18 cellular contexts compared by ENCODE assay signal in the genomic region with DNA sequence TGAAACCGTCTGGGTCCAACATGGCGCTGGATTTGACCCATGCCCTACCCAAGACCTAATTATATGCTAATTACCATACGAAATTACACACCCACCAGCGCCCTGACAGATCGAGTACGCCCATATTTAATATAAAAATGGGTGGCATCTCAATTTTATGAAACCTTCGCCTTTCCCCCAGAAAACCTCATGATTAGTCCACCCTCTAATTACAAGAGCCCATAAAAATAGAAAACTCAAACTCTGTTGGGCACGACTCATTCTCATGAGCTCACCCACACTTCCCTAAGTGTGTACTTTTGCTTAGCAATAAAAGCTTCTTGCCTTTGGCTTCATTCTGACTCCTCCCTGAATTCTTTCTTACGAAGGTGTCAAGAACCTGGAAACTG.
DNase-seq lines count a peak whose midpoint lies in the region; ATAC-seq, FAIRE-seq and TF ChIP-seq lines count a peak whose summit lies in the region.
"Had no signal": no experiment of that assay in that cellular context is flagged by ENCODE, and none has a peak within 500 bp of the region (broad histone marks: within the 10 kb centered on the region; RNA-seq: fewer than 3 reads in every experiment).

No MANE protein-coding gene starts in this region.

- no peaks in the 10 kb centered on the region for H3K4me1 ChIP-seq in HEK293 (ENCODE audit: control insufficient read depth, insufficient read depth, low read length)
- peaks cover 22 to 40% of the 10 kb centered on the region in 2 experiments for H3K4me1 ChIP-seq in K562 (replicated peaks in 1 of 2; ENCODE audit: control insufficient read depth in 2 of 2, insufficient read depth in 2 of 2, low read length in 2 of 2)

- DNase-seq in K562 (ENCODE audit: extremely low read depth in 1 of 4, low spot score in 3 of 4) (no peak), kidney glomerular epithelial cell (lab: John Stamatoyannopoulos, UW) (peak; percentile 7), NCI-H2227 treated with DMSO at 0.1 percent for 48 hours (lab: John Stamatoyannopoulos, UW) (no peak), NCI-H1105 (lab: John Stamatoyannopoulos, UW) (no peak)
- no peak for DNase-seq in stimulated activated CD4-positive, alpha-beta T cell treated with anti-CD3 and anti-CD28 coated beads, Interleukin-4, amount 100 ng/mL, for 4 hours
- DNase-seq: Calu3, GF-D8, Kasumi-1, NCI-H1105 treated with DMSO at 0.1 percent for 48 hours, NCI-H2029, NCI-H2171 treated with DMSO at 0.1 percent for 48 hours, NCI-H510A treated with DMSO at 0.1 percent for 48 hours, SIG-M5 had no signal

- CTCF ChIA-PET in HEK293 (lab: Yijun Ruan, JAX) = interaction anchor here (0.6 to 1.7 kb wide), 5 partner anchors 21 to 572 kb away, joined by 3 to 6 read pairs (median 3); no protein-coding TSS in a partner anchor
- CTCF ChIA-PET in K562 (lab: Yijun Ruan, JAX; ENCODE audit: low intra/inter-chr PET ratio) = no interaction called here

- no peaks in the 10 kb centered on the region for H3K9me1 ChIP-seq in K562 (ENCODE audit: control insufficient read depth, insufficient read depth, low read length)

- POLR2A ChIA-PET in HEK293 (lab: Yijun Ruan, JAX) = no interaction called here
- POLR2A ChIA-PET in K562 (lab: Yijun Ruan, JAX) = interaction anchor here (0.6 to 1.3 kb wide), 7 partner anchors 8 to 175 kb away, joined by 3 to 5 read pairs (median 4); a partner anchor contains a TSS

- no peaks in the 10 kb centered on the region for H3K79me2 ChIP-seq in K562 (ENCODE audit: control insufficient read depth, insufficient read depth, low read length)

- no peak for TF ChIP-seq POLR2A in K562 (conservative IDR thresholded peaks at IDR 0.05)

- no peaks in the 10 kb centered on the region for H4K20me1 ChIP-seq in K562 (replicated peaks; ENCODE audit: control insufficient read depth, insufficient read depth, low read length)

- peak overlapping the region; percentile 91 for H3K27ac ChIP-seq in 22Rv1
- H3K27ac ChIP-seq in HEK293 (ENCODE audit: extremely low read depth, low read depth, low read length) = no peak overlapping the region
- H3K27ac ChIP-seq in K562 (ENCODE audit: extremely low read depth, low read depth, low read length) = no peak overlapping the region; the same call in 2 of the 3 replicates
- H3K27ac ChIP-seq: A549, C4-2B had no signal

- H3K9me3 ChIP-seq in HEK293 (ENCODE audit: control insufficient read depth, insufficient read depth, low read depth, low read length) = no peaks in the 10 kb centered on the region
- H3K9me3 ChIP-seq in K562 (replicated peaks; ENCODE audit: control insufficient read depth, insufficient read depth, low read depth, low read length) = no peaks in the 10 kb centered on the region
- H3K9me3 ChIP-seq: A549 had no signal

- H2AFZ ChIP-seq in K562 (ENCODE audit: low read depth, low read length) = 0 out of 2 replicates have a peak overlapping the region, but pooled peaks have one; percentile 41

- in situ Hi-C loops in K562 (cut with MboI) = no loop called here

- no TSS peak for BruUV-seq in K562 (replicated peaks; lab: Mats Ljungman, UMichigan)

- H3K9ac ChIP-seq in K562 (ENCODE audit: insufficient read depth in 1 of 2, low read depth in 2 of 2, low read length in 2 of 2) = no peak overlapping the region

- TF ChIP-seq CTCF in 22Rv1 (IDR thresholded peaks at IDR 0.05) (no peak), HEK293 (tag by site-specific recombination; IDR thresholded peaks at IDR 0.05) (no peak), K562 (IDR thresholded peaks at IDR 0.05 in 2 of 3, conservative IDR thresholded peaks at IDR 0.05 in 1 of 3; ENCODE audit: insufficient read depth in 2 of 3, low read depth in 1 of 3, low read length in 3 of 3) (no peak)

- no peak for TF ChIP-seq RAD21 in K562 (CRISPR knock-in tag; conservative IDR thresholded peaks at IDR 0.05 in 1 of 2, IDR thresholded peaks at IDR 0.05 in 1 of 2)

- TF ChIP-seq EP300 in K562 (IDR thresholded peaks at IDR 0.05; ENCODE audit: low read length) = no peak

- H3K36me3 ChIP-seq in HEK293 (ENCODE audit: control insufficient read depth in 2 of 2, insufficient read depth in 1 of 2, low read length in 2 of 2) (no peaks in the 10 kb centered on the region), K562 (ENCODE audit: control insufficient read depth, insufficient read depth, low read length) (no peaks in the 10 kb centered on the region)

- no peak for FAIRE-seq in K562 (lab: Jason Lieb, UNC)
- FAIRE-seq: A549 had no signal

- ATAC-seq in K562 (no peak), GM19035 (IDR thresholded peaks at IDR 0.05; ENCODE audit: unreplicated experiment) (no peak)
- ATAC-seq: A549 had no signal

- 73% methylated on average over 9 of the region's 9 CpGs for WGBS in K562 (ENCODE audit: insufficient coverage, low coverage, missing lambda C conversion rate)

- no peak overlapping the region for H3K4me3 ChIP-seq in HEK293 (ENCODE audit: low read depth, low read length)
- no peak overlapping the region for H3K4me3 ChIP-seq in K562
- H3K4me3 ChIP-seq: A549 had no signal

- intact Hi-C loops in K562 (cut with micrococcal nuclease) = no loop called here

- no peaks in the 10 kb centered on the region for H3K27me3 ChIP-seq in K562 (ENCODE audit: control insufficient read depth in 2 of 2, insufficient read depth in 2 of 2, low read length in 2 of 2)

- peak overlapping the region; percentile 33; the same call in 1 of the 2 replicates for H3K4me2 ChIP-seq in K562 (ENCODE audit: insufficient read depth, low read length)
- H3K4me2 ChIP-seq: A549 had no signal

TF ChIP-seq in HEK293, 187 proteins besides CTCF, POLR2A, EP300 and RAD21:
- TF ChIP-seq, protein P1, sequence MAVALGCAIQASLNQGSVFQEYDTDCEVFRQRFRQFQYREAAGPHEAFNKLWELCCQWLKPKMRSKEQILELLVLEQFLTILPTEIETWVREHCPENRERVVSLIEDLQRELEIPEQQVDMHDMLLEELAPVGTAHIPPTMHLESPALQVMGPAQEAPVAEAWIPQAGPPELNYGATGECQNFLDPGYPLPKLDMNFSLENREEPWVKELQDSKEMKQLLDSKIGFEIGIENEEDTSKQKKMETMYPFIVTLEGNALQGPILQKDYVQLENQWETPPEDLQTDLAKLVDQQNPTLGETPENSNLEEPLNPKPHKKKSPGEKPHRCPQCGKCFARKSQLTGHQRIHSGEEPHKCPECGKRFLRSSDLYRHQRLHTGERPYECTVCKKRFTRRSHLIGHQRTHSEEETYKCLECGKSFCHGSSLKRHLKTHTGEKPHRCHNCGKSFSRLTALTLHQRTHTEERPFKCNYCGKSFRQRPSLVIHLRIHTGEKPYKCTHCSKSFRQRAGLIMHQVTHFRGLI (tag by site-specific recombination; IDR thresholded peaks at IDR 0.05) = peak; percentile 71; the same call in 1 of the 2 replicates
- TF ChIP-seq ZNF747 (tag by site-specific recombination; IDR thresholded peaks at IDR 0.05) (no peak), ZXDB (tag by site-specific recombination; IDR thresholded peaks at IDR 0.05) (no peak), ELK4 (IDR thresholded peaks at IDR 0.05; ENCODE audit: borderline replicate concordance, low read depth, low read length) (no peak), SP7 (tag by site-specific recombination; IDR thresholded peaks at IDR 0.05) (peak; percentile 70), ZNF791 (tag by site-specific recombination; IDR thresholded peaks at IDR 0.05) (no peak)

TF ChIP-seq in K562, 482 proteins besides CTCF, POLR2A, EP300 and RAD21:
- no peak for TF ChIP-seq GTF3C2 (IDR thresholded peaks at IDR 0.05; ENCODE audit: borderline replicate concordance, extremely low read depth, insufficient read length)
- TF ChIP-seq ZBTB8A (IDR thresholded peaks at IDR 0.05; ENCODE audit: partially characterized antibody) = no peak
- TF ChIP-seq FOS (IDR thresholded peaks at IDR 0.05; ENCODE audit: extremely low read depth, insufficient read length) = no peak
- no peak for TF ChIP-seq MYBL2 (IDR thresholded peaks at IDR 0.05; ENCODE audit: low read depth)
- no peak for TF ChIP-seq MYBL2 (CRISPR knock-in tag; IDR thresholded peaks at IDR 0.05; ENCODE audit: borderline replicate concordance)
- TF ChIP-seq PRMT5 (CRISPR knock-in tag; IDR thresholded peaks at IDR 0.05) = no peak
